ENCODE assay signal across 1 cellular context in the genomic region with DNA sequence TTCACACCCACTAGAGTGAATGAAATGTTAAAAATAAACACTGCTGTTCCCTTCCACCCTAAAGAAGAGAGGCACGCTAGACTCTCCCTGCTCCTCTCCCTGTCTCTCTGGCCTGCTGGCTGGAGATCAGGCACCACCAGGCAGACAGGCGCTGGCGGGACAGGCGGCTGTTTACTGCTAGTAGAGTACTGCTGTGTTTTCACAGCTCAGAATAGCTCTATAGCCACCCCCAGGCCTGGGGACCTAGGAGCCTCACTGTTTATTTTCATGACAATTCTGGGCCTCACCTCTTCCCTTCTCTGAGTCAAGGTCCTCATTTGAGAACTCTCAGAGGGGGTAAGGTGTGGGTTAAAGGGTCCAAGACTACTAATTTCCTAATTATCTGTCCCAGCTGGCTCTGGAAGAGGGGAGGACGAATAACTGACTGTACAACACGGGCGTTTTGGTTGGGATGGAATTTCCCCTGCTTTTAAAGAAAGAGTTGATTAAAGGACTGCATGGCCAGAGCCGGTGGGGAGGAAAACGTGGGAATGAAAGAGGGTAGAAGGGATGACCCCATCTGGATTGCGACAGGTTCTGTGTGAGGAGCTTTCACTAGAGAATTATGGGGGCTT.
TF ChIP-seq lines count a peak whose summit lies in the region.

No MANE protein-coding gene starts in this region.

TF ChIP-seq in GM23338, 12 proteins besides CTCF, POLR2A, EP300 and RAD21 (continued from another document):
- TF ChIP-seq, protein P1, sequence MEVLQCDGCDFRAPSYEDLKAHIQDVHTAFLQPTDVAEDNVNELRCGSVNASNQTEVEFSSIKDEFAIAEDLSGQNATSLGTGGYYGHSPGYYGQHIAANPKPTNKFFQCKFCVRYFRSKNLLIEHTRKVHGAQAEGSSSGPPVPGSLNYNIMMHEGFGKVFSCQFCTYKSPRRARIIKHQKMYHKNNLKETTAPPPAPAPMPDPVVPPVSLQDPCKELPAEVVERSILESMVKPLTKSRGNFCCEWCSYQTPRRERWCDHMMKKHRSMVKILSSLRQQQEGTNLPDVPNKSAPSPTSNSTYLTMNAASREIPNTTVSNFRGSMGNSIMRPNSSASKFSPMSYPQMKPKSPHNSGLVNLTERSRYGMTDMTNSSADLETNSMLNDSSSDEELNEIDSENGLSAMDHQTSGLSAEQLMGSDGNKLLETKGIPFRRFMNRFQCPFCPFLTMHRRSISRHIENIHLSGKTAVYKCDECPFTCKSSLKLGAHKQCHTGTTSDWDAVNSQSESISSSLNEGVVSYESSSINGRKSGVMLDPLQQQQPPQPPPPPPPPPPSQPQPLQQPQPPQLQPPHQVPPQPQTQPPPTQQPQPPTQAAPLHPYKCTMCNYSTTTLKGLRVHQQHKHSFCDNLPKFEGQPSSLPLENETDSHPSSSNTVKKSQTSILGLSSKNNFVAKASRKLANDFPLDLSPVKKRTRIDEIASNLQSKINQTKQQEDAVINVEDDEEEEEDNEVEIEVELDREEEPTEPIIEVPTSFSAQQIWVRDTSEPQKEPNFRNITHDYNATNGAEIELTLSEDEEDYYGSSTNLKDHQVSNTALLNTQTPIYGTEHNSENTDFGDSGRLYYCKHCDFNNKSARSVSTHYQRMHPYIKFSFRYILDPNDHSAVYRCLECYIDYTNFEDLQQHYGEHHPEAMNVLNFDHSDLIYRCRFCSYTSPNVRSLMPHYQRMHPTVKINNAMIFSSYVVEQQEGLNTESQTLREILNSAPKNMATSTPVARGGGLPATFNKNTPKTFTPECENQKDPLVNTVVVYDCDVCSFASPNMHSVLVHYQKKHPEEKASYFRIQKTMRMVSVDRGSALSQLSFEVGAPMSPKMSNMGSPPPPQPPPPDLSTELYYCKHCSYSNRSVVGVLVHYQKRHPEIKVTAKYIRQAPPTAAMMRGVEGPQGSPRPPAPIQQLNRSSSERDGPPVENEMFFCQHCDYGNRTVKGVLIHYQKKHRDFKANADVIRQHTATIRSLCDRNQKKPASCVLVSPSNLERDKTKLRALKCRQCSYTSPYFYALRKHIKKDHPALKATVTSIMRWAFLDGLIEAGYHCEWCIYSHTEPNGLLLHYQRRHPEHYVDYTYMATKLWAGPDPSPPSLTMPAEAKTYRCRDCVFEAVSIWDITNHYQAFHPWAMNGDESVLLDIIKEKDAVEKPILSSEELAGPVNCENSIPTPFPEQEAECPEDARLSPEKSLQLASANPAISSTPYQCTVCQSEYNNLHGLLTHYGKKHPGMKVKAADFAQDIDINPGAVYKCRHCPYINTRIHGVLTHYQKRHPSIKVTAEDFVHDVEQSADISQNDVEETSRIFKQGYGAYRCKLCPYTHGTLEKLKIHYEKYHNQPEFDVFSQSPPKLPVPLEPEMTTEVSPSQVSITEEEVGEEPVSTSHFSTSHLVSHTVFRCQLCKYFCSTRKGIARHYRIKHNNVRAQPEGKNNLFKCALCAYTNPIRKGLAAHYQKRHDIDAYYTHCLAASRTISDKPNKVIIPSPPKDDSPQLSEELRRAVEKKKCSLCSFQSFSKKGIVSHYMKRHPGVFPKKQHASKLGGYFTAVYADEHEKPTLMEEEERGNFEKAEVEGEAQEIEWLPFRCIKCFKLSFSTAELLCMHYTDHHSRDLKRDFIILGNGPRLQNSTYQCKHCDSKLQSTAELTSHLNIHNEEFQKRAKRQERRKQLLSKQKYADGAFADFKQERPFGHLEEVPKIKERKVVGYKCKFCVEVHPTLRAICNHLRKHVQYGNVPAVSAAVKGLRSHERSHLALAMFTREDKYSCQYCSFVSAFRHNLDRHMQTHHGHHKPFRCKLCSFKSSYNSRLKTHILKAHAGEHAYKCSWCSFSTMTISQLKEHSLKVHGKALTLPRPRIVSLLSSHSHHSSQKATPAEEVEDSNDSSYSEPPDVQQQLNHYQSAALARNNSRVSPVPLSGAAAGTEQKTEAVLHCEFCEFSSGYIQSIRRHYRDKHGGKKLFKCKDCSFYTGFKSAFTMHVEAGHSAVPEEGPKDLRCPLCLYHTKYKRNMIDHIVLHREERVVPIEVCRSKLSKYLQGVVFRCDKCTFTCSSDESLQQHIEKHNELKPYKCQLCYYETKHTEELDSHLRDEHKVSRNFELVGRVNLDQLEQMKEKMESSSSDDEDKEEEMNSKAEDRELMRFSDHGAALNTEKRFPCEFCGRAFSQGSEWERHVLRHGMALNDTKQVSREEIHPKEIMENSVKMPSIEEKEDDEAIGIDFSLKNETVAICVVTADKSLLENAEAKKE (CRISPR knock-in tag; IDR thresholded peaks at IDR 0.05): no peak
- TF ChIP-seq NANOG (IDR thresholded peaks at IDR 0.05; ENCODE audit: borderline replicate concordance) (no peak), STAT1 (IDR thresholded peaks at IDR 0.05; ENCODE audit: unreplicated experiment) (no peak), EZH2 (IDR thresholded peaks at IDR 0.05; ENCODE audit: low read depth, unreplicated experiment) (no peak), ZNF114 (CRISPR knock-in tag; IDR thresholded peaks at IDR 0.05) (no peak), POLR2AphosphoS5 (IDR thresholded peaks at IDR 0.05; ENCODE audit: low read depth) (no peak), JUNB (IDR thresholded peaks at IDR 0.05; ENCODE audit: unreplicated experiment) (no peak), EZH2phosphoT487 (IDR thresholded peaks at IDR 0.05; ENCODE audit: unreplicated experiment) (no peak), REST (IDR thresholded peaks at IDR 0.05; ENCODE audit: unreplicated experiment) (no peak), CREB1 (CRISPR knock-in tag; IDR thresholded peaks at IDR 0.05; ENCODE audit: low read depth) (no peak)
- TF ChIP-seq, protein P2, sequence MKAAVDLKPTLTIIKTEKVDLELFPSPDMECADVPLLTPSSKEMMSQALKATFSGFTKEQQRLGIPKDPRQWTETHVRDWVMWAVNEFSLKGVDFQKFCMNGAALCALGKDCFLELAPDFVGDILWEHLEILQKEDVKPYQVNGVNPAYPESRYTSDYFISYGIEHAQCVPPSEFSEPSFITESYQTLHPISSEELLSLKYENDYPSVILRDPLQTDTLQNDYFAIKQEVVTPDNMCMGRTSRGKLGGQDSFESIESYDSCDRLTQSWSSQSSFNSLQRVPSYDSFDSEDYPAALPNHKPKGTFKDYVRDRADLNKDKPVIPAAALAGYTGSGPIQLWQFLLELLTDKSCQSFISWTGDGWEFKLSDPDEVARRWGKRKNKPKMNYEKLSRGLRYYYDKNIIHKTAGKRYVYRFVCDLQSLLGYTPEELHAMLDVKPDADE (IDR thresholded peaks at IDR 0.05): no peak
